ENCODE assay signal across 8 cellular contexts in the genomic region with DNA sequence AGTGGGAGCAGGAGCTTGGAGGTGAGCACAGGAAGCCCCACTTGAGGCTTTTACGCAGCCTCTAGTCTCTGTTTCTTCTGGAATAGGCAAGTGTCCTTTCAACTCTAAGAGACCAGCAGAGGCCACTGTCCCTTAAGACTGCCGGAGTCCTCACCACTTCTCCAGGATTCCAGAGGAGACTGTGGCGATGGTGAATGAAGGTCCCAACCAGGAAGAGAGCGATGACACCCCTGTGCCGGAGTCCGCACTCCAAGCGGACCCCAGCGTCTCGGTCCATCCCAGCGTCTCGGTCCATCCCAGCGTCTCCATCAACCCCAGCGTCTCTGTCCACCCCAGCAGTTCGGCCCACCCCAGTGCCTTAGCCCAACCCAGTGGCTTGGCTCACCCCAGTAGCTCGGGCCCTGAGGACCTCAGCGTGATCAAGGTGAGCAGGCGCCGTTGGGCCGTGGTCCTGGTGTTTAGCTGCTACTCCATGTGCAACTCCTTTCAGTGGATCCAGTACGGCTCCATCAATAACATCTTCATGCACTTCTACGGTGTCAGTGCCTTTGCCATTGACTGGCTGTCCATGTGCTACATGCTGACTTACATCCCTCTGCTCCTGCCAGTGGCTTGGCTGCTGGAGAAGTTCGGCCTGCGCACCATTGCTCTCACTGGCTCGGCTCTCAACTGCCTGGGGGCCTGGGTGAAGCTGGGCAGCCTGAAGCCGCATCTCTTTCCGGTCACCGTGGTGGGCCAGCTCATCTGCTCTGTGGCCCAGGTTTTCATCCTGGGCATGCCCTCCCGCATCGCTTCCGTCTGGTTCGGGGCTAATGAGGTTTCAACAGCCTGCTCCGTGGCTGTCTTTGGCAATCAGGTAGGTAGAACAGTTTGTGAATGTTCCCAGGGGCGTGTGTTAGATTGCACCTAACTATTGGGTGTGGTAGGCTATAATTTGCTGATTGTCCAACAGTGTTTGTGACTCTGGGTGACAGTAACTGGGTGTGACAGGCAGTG. TPM values are rescaled to one million over a fixed set of nuclear protein-coding genes. Genes with fewer than 3 reads are reported as not detected.
DNase-seq lines count a peak whose midpoint lies in the region; ATAC-seq and TF ChIP-seq lines count a peak whose summit lies in the region.

No MANE protein-coding gene starts in this region.

- H3K4me3 ChIP-seq in GM12864 (ENCODE audit: low read depth, low read length) (peak overlapping the region; percentile 63), smooth muscle cell (peak overlapping the region; percentile 67)

- peak overlapping the region; percentile 82 for H3K4me3 Mint-ChIP-seq in activated naive CD8-positive, alpha-beta T cell treated with anti-CD3 and anti-CD28 coated beads, Interleukin-2, amount 50 U/mL, for 24 hours

- H3K36me3 Mint-ChIP-seq in activated naive CD8-positive, alpha-beta T cell treated with anti-CD3 and anti-CD28 coated beads, Interleukin-2, amount 50 U/mL, for 24 hours (ENCODE audit: low read depth): no peaks in the 10 kb centered on the region

- no peak for DNase-seq in GM12864 (ENCODE audit: low read depth)
- DNase-seq in HPDE6-E6E7 (ENCODE audit: extremely low spot score): peak; percentile 33
- no peak for DNase-seq in activated naive CD8-positive, alpha-beta T cell treated with anti-CD3 and anti-CD28 coated beads, Interleukin-2, amount 50 U/mL, for 24 hours
- peak; percentile 53 for DNase-seq in iPS-NIHi11 (ENCODE audit: low spot score)
- DNase-seq in smooth muscle cell (lab: John Stamatoyannopoulos, UW; ENCODE audit: unreplicated experiment): no peak
- DNase-seq in NCI-H82 treated with DMSO at 0.1 percent for 48 hours (lab: John Stamatoyannopoulos, UW; ENCODE audit: unreplicated experiment): no peak
- DNase-seq in GF-D8 (lab: John Stamatoyannopoulos, UW): no peak

- no peak overlapping the region for H3K27ac Mint-ChIP-seq in activated naive CD8-positive, alpha-beta T cell treated with anti-CD3 and anti-CD28 coated beads, Interleukin-2, amount 50 U/mL, for 24 hours

- no peaks in the 10 kb centered on the region for H3K36me3 ChIP-seq in smooth muscle cell (ENCODE audit: low read depth)

- H2AFZ ChIP-seq in smooth muscle cell (ENCODE audit: low read depth): peak overlapping the region; percentile 95

- H3K9ac ChIP-seq in smooth muscle cell (ENCODE audit: low read depth): peak overlapping the region; percentile 52

- 76% methylated on average over 32 of the region's 33 CpGs for WGBS in smooth muscle cell (ENCODE audit: low lambda C conversion rate)

- peak overlapping the region; percentile 96 for H3K4me2 ChIP-seq in smooth muscle cell

- H3K27me3 ChIP-seq in smooth muscle cell (ENCODE audit: low read depth): peaks cover 6% of the 10 kb centered on the region

- peaks cover 30% of the 10 kb centered on the region for H3K4me1 Mint-ChIP-seq in activated naive CD8-positive, alpha-beta T cell treated with anti-CD3 and anti-CD28 coated beads, Interleukin-2, amount 50 U/mL, for 24 hours

- H3K79me2 ChIP-seq in smooth muscle cell (ENCODE audit: low read depth): no peaks in the 10 kb centered on the region

- H3K27me3 Mint-ChIP-seq in activated naive CD8-positive, alpha-beta T cell treated with anti-CD3 and anti-CD28 coated beads, Interleukin-2, amount 50 U/mL, for 24 hours: peaks cover 5% of the 10 kb centered on the region

- no peaks in the 10 kb centered on the region for H3K9me3 Mint-ChIP-seq in activated naive CD8-positive, alpha-beta T cell treated with anti-CD3 and anti-CD28 coated beads, Interleukin-2, amount 50 U/mL, for 24 hours

- H4K20me1 ChIP-seq in smooth muscle cell (ENCODE audit: low read depth): no peaks in the 10 kb centered on the region

- TF ChIP-seq CTCF in GM12864 (IDR thresholded peaks at IDR 0.05; ENCODE audit: low read depth, low read length, missing control alignments) (no peak), smooth muscle cell (IDR thresholded peaks at IDR 0.05; ENCODE audit: borderline replicate concordance, insufficient read depth, poor library complexity, severe bottlenecking) (peak; percentile 29)

- H3F3A ChIP-seq in smooth muscle cell (ENCODE audit: low read depth): peaks cover 3% of the 10 kb centered on the region

- ATAC-seq in activated naive CD8-positive, alpha-beta T cell treated with anti-CD3 and anti-CD28 coated beads, Interleukin-2, amount 50 U/mL, for 24 hours: no peak
- ATAC-seq in GM18861 (IDR thresholded peaks at IDR 0.05; ENCODE audit: unreplicated experiment): no peak

- H3K4me1 ChIP-seq in smooth muscle cell (ENCODE audit: low read depth): peaks cover 20% of the 10 kb centered on the region

- no peaks in the 10 kb centered on the region for H3K9me3 ChIP-seq in smooth muscle cell (replicated peaks; ENCODE audit: low read depth)

- peak overlapping the region; percentile 73 for H3K27ac ChIP-seq in smooth muscle cell (ENCODE audit: low read depth)

RNA-seq across cellular contexts. Expression of a gene that starts 0.7 kb away (rescaled TPM):
- total RNA-seq in smooth muscle cell: 3.9 and 13.3 TPM in 2 replicates
- polyA plus RNA-seq in smooth muscle cell: 3.0 and 3.5 TPM in 2 replicates

RNA-seq across cellular contexts. Expression of a gene that starts 56.8 kb away (rescaled TPM):
- total RNA-seq in smooth muscle cell: not detected in 2 replicates
- polyA plus RNA-seq in smooth muscle cell: not detected in 2 replicates

Comparison
In these comparisons a context has a peak if more than half of its experiments do, and no peak if none do; other contexts are left out.
1. DNase-seq: peak in HPDE6-E6E7 (single experiment) and iPS-NIHi11 (single experiment); none in GM12864 (single experiment), activated naive CD8-positive, alpha-beta T cell treated with anti-CD3 and anti-CD28 coated beads, Interleukin-2, amount 50 U/mL, for 24 hours (single experiment), smooth muscle cell (single experiment), NCI-H82 treated with DMSO at 0.1 percent for 48 hours (single experiment) and GF-D8 (single experiment).